In genomic region chr2:23249348-23249747, GRCh38 we compare ENCODE assay signal across 16 cellular contexts.
DNase-seq lines count a peak whose midpoint lies in the region; ATAC-seq and TF ChIP-seq lines count a peak whose summit lies in the region.
"Had no signal": no experiment of that assay in that cellular context is flagged by ENCODE, and none has a peak within 500 bp of the region (broad histone marks: within the 10 kb centered on the region; RNA-seq: fewer than 3 reads in every experiment).

No MANE protein-coding gene starts in this region.

- intact Hi-C loops in Right ventricle myocardium superior (cut with DNase I) (no loop called here), uterus (cut with DNase I; ENCODE audit: low total_unique reads) (no loop called here), adrenal gland (cut with DNase I) (no loop called here)

- no peak overlapping the region for H3K4me3 Mint-ChIP-seq in activated CD8-positive, alpha-beta T cell treated with anti-CD3 and anti-CD28 coated beads, Interleukin-2, amount 10 ng/mL, durations not matched to agents 7 days and 5 days
- H3K4me3 Mint-ChIP-seq: activated naive CD8-positive, alpha-beta T cell treated with anti-CD3 and anti-CD28 coated beads, Interleukin-2, amount 50 U/mL, for 24 hours; activated T-helper 17 cell treated with anti-CD3 and anti-CD28 coated beads, Interleukin-2, amount 50 U/mL, for 72 hours; central memory CD8-positive, alpha-beta T cell; WTC11 had no signal

- no peaks in the 10 kb centered on the region for H3K9me3 ChIP-seq in uterus
- H3K9me3 ChIP-seq in adrenal gland (replicated peaks in 1 of 3) = no peaks in the 10 kb centered on the region
- no peaks in the 10 kb centered on the region for H3K9me3 ChIP-seq in BE2C
- H3K9me3 ChIP-seq: BLaER1 had no signal

- no peaks in the 10 kb centered on the region for H3K36me3 ChIP-seq in uterus
- no peaks in the 10 kb centered on the region for H3K36me3 ChIP-seq in adrenal gland (replicated peaks in 1 of 2)
- H3K36me3 ChIP-seq in BE2C = no peaks in the 10 kb centered on the region
- H3K36me3 ChIP-seq: BLaER1 had no signal

- POLR2A ChIA-PET in activated CD8-positive, alpha-beta T cell treated with anti-CD3 and anti-CD28 coated beads, Interleukin-2, amount 10 ng/mL, durations not matched to agents 7 days and 5 days (lab: Charles Lee) = no interaction called here

- H3K4me3 ChIP-seq in uterus (no peak overlapping the region), adrenal gland (no peak overlapping the region), BE2C (ENCODE audit: low read depth, low read length) (no peak overlapping the region)
- H3K4me3 ChIP-seq: BLaER1 had no signal

- H3K36me3 Mint-ChIP-seq in activated CD8-positive, alpha-beta T cell treated with anti-CD3 and anti-CD28 coated beads, Interleukin-2, amount 10 ng/mL, durations not matched to agents 7 days and 5 days (ENCODE audit: low read depth) = no peaks in the 10 kb centered on the region
- H3K36me3 Mint-ChIP-seq: WTC11 had no signal

- H3K27ac ChIP-seq in uterus = no peak overlapping the region
- no peak overlapping the region for H3K27ac ChIP-seq in adrenal gland
- H3K27ac ChIP-seq: BLaER1 had no signal

- TF ChIP-seq CTCF in uterus (IDR thresholded peaks at IDR 0.05) (no peak), adrenal gland (IDR thresholded peaks at IDR 0.05) (no peak), BE2C (IDR thresholded peaks at IDR 0.05; ENCODE audit: low read depth, low read length) (no peak)

- no peaks in the 10 kb centered on the region for H3K9me3 Mint-ChIP-seq in activated CD8-positive, alpha-beta T cell treated with anti-CD3 and anti-CD28 coated beads, Interleukin-2, amount 10 ng/mL, durations not matched to agents 7 days and 5 days (ENCODE audit: insufficient read depth)
- H3K9me3 Mint-ChIP-seq: activated naive CD8-positive, alpha-beta T cell treated with anti-CD3 and anti-CD28 coated beads, Interleukin-2, amount 50 U/mL, for 24 hours; activated T-helper 17 cell treated with anti-CD3 and anti-CD28 coated beads, Interleukin-2, amount 50 U/mL, for 72 hours; central memory CD8-positive, alpha-beta T cell; WTC11 had no signal

- H3K4me1 Mint-ChIP-seq in activated CD8-positive, alpha-beta T cell treated with anti-CD3 and anti-CD28 coated beads, Interleukin-2, amount 10 ng/mL, durations not matched to agents 7 days and 5 days (ENCODE audit: low read depth) = no peaks in the 10 kb centered on the region
- H3K4me1 Mint-ChIP-seq: activated naive CD8-positive, alpha-beta T cell treated with anti-CD3 and anti-CD28 coated beads, Interleukin-2, amount 50 U/mL, for 24 hours; activated T-helper 17 cell treated with anti-CD3 and anti-CD28 coated beads, Interleukin-2, amount 50 U/mL, for 72 hours; central memory CD8-positive, alpha-beta T cell; WTC11 had no signal

- no peaks in the 10 kb centered on the region for H3K4me1 ChIP-seq in uterus
- no peaks in the 10 kb centered on the region for H3K4me1 ChIP-seq in adrenal gland (replicated peaks in 1 of 2)
- no peaks in the 10 kb centered on the region for H3K4me1 ChIP-seq in BE2C
- H3K4me1 ChIP-seq: BLaER1 had no signal

- no peak overlapping the region for H3K27ac Mint-ChIP-seq in activated CD8-positive, alpha-beta T cell treated with anti-CD3 and anti-CD28 coated beads, Interleukin-2, amount 10 ng/mL, durations not matched to agents 7 days and 5 days
- H3K27ac Mint-ChIP-seq: activated naive CD8-positive, alpha-beta T cell treated with anti-CD3 and anti-CD28 coated beads, Interleukin-2, amount 50 U/mL, for 24 hours; activated T-helper 17 cell treated with anti-CD3 and anti-CD28 coated beads, Interleukin-2, amount 50 U/mL, for 72 hours; WTC11 had no signal

- ATAC-seq in Right ventricle myocardium superior (ENCODE audit: poor library complexity) = peak; percentile 84
- ATAC-seq in activated CD8-positive, alpha-beta T cell treated with anti-CD3 and anti-CD28 coated beads, Interleukin-2, amount 10 ng/mL, durations not matched to agents 7 days and 5 days = no peak
- ATAC-seq: activated naive CD8-positive, alpha-beta T cell treated with anti-CD3 and anti-CD28 coated beads, Interleukin-2, amount 50 U/mL, for 24 hours; activated T-helper 17 cell treated with anti-CD3 and anti-CD28 coated beads, Interleukin-2, amount 50 U/mL, for 72 hours; WTC11 had no signal

- 84 to 98% (median 87%) methylated on average over 5 of the region's 5 CpGs for WGBS in adrenal gland, 4 donors

- H3K27me3 ChIP-seq in uterus (no peaks in the 10 kb centered on the region), adrenal gland (no peaks in the 10 kb centered on the region), BE2C (no peaks in the 10 kb centered on the region)
- H3K27me3 ChIP-seq: BLaER1 had no signal

- TF ChIP-seq POLR2A in uterus (IDR thresholded peaks at IDR 0.05) = no peak
- TF ChIP-seq POLR2A in adrenal gland (IDR thresholded peaks at IDR 0.05) = no peak

- CTCF ChIA-PET in activated CD8-positive, alpha-beta T cell treated with anti-CD3 and anti-CD28 coated beads, Interleukin-2, amount 10 ng/mL, durations not matched to agents 7 days and 5 days (lab: Charles Lee) = no interaction called here

- DNase-seq in anterior cingulate cortex (lab: John Stamatoyannopoulos, UW) (peak in 44 of 58 donors; percentile 4 to 85 (median 38)), Right ventricle myocardium superior (peak; percentile 71), pons (ENCODE audit: low spot score) (peak; percentile 50), uterus (peak; percentile 34 to 56), adrenal gland (no peak), BE2C (no peak)
- DNase-seq in activated CD8-positive, alpha-beta T cell treated with anti-CD3 and anti-CD28 coated beads, Interleukin-2, amount 10 ng/mL, durations not matched to agents 7 days and 5 days = no peak
- DNase-seq: activated naive CD8-positive, alpha-beta T cell treated with anti-CD3 and anti-CD28 coated beads, Interleukin-2, amount 50 U/mL, for 24 hours; GDM1; MM.1S; NCI-H187; NCI-H510A had no signal

- peaks cover 7% of the 10 kb centered on the region for H3K27me3 Mint-ChIP-seq in activated CD8-positive, alpha-beta T cell treated with anti-CD3 and anti-CD28 coated beads, Interleukin-2, amount 10 ng/mL, durations not matched to agents 7 days and 5 days (ENCODE audit: low read depth)

Comparison
In these comparisons a context has a peak if more than half of its experiments do, and no peak if none do; other contexts are left out.
1. DNase-seq: peak in anterior cingulate cortex (44 of 58), Right ventricle myocardium superior (single experiment), pons (single experiment) and uterus (2 of 2); none in adrenal gland (0 of 7), activated CD8-positive, alpha-beta T cell treated with anti-CD3 and anti-CD28 coated beads, Interleukin-2, amount 10 ng/mL, durations not matched to agents 7 days and 5 days (single experiment) and BE2C (single experiment).